Comparison of ENCODE assay signal across 17 cellular contexts in the genomic region with DNA sequence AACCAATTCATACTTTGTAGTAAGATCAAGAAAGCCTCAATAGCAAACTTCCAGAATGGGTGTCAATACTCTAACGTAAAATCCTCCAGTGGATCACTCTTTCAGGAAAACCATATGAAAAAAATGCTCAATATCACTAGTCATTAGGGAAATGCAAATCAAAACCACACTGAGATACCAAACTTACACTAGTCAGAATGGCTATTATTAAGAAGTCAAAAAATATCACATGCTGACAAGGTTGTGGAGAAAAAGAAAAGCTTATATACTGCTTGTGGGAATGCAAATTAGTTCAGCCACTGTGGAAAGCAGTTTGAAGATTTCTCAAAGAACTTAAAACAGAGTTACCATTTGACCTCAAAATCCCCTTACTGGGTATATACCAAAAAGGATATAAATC. TPM values are rescaled to one million over a fixed set of nuclear protein-coding genes. Genes with fewer than 3 reads are reported as not detected.
DNase-seq lines count a peak whose midpoint lies in the region; ATAC-seq and TF ChIP-seq lines count a peak whose summit lies in the region.
"Had no signal": no experiment of that assay in that cellular context is flagged by ENCODE, and none has a peak within 500 bp of the region (broad histone marks: within the 10 kb centered on the region; RNA-seq: fewer than 3 reads in every experiment).

No MANE protein-coding gene starts in this region.

- no peaks in the 10 kb centered on the region for H3K9me3 Mint-ChIP-seq in nephron progenitor cell
- H3K9me3 Mint-ChIP-seq: activated T-cell treated with anti-CD3 and anti-CD28 coated beads, Interleukin-2, amount 50 U/mL, for 24 hours; T-helper 2 cell treated with Interferon-gamma antibody and Interleukin-4, amounts not matched to agents 5 μg/mL and 100 μg/mL, for 36 hours had no signal

- no peak overlapping the region for H3K27ac Mint-ChIP-seq in nephron progenitor cell
- H3K27ac Mint-ChIP-seq: activated T-cell treated with anti-CD3 and anti-CD28 coated beads, Interleukin-2, amount 50 U/mL, for 24 hours; T-helper 2 cell treated with Interferon-gamma antibody and Interleukin-4, amounts not matched to agents 5 μg/mL and 100 μg/mL, for 36 hours had no signal

- no peaks in the 10 kb centered on the region for H3K36me3 Mint-ChIP-seq in nephron progenitor cell (ENCODE audit: low read depth)

- H3K9me3 ChIP-seq in adrenal gland (replicated peaks in 1 of 3), result no peaks in the 10 kb centered on the region
- no peaks in the 10 kb centered on the region for H3K9me3 ChIP-seq in body of pancreas
- H3K9me3 ChIP-seq: thyroid gland had no signal

- H3K4me3 Mint-ChIP-seq in nephron progenitor cell, result no peak overlapping the region
- H3K4me3 Mint-ChIP-seq: activated T-cell treated with anti-CD3 and anti-CD28 coated beads, Interleukin-2, amount 50 U/mL, for 24 hours; T-helper 2 cell treated with Interferon-gamma antibody and Interleukin-4, amounts not matched to agents 5 μg/mL and 100 μg/mL, for 36 hours had no signal

- ATAC-seq in GM19328 (IDR thresholded peaks at IDR 0.05; ENCODE audit: unreplicated experiment) (peak; percentile 61), HG02623 (IDR thresholded peaks at IDR 0.05; ENCODE audit: unreplicated experiment) (peak; percentile 54), HG03139 (IDR thresholded peaks at IDR 0.05; ENCODE audit: unreplicated experiment) (peak; percentile 37), body of pancreas (no peak)

- H3K27ac ChIP-seq in adrenal gland (no peak overlapping the region), body of pancreas (no peak overlapping the region)
- H3K27ac ChIP-seq: thyroid gland had no signal

- intact Hi-C loops in adrenal gland (cut with DNase I) (no loop called here), body of pancreas (cut with DNase I) (no loop called here)

- TF ChIP-seq CTCF in GM12865 (IDR thresholded peaks at IDR 0.05; ENCODE audit: insufficient read depth, low read depth, low read length, missing control alignments) (no peak), nephron progenitor cell (IDR thresholded peaks at IDR 0.05) (no peak), adrenal gland (IDR thresholded peaks at IDR 0.05) (no peak), body of pancreas (IDR thresholded peaks at IDR 0.05) (no peak)

- H3K27me3 ChIP-seq in adrenal gland (no peaks in the 10 kb centered on the region), body of pancreas (no peaks in the 10 kb centered on the region)
- H3K27me3 ChIP-seq: thyroid gland had no signal

- DNase-seq in GM12865 (ENCODE audit: low read depth) (peak; percentile 21), nephron progenitor cell (no peak), adrenal gland (no peak), body of pancreas (no peak)
- DNase-seq in activated T-cell treated with anti-CD3 and anti-CD28 coated beads, Interleukin-2, amount 50 U/mL, for 48 hours, result no peak
- DNase-seq: activated CD4-positive, alpha-beta T cell treated with anti-CD3 and anti-CD28 coated beads for 48 hours; activated T-cell treated with anti-CD3 and anti-CD28 coated beads, Interleukin-2, amount 50 U/mL, for 24 hours; glutamatergic neuron; Kasumi-1; NCI-H187 treated with DMSO at 0.1 percent for 48 hours; NCI-H69; stimulated activated CD4-positive, alpha-beta T cell treated with anti-CD3 and anti-CD28 coated beads, Interleukin-15, amount 100 ng/mL, for 24 hours; thyroid gland had no signal

- no peaks in the 10 kb centered on the region for H3K4me1 Mint-ChIP-seq in nephron progenitor cell

- H3K4me1 ChIP-seq in adrenal gland (replicated peaks in 1 of 2) (no peaks in the 10 kb centered on the region), body of pancreas (no peaks in the 10 kb centered on the region)
- H3K4me1 ChIP-seq: thyroid gland had no signal

- H3K27me3 Mint-ChIP-seq in nephron progenitor cell (ENCODE audit: low read depth, poor library complexity), result no peaks in the 10 kb centered on the region

- H3K36me3 ChIP-seq in adrenal gland (replicated peaks in 1 of 2) (no peaks in the 10 kb centered on the region), body of pancreas (replicated peaks in 1 of 2; ENCODE audit: insufficient read depth in 1 of 2, low read depth in 2 of 2) (no peaks in the 10 kb centered on the region)
- H3K36me3 ChIP-seq: thyroid gland had no signal

- no peak overlapping the region for H3K4me3 ChIP-seq in GM12865 (ENCODE audit: low read depth, low read length)
- H3K4me3 ChIP-seq in adrenal gland, result no peak overlapping the region
- H3K4me3 ChIP-seq in body of pancreas, result no peak overlapping the region
- H3K4me3 ChIP-seq: thyroid gland had no signal

- no peak for TF ChIP-seq POLR2A in adrenal gland (IDR thresholded peaks at IDR 0.05)
- no peak for TF ChIP-seq POLR2A in body of pancreas (IDR thresholded peaks at IDR 0.05)

- 48 to 87% (median 85%) methylated on average over 1 of the region's 1 CpG for WGBS in adrenal gland, 4 donors
- 85 to 91% methylated on average over 1 of the region's 1 CpG for WGBS in body of pancreas, 2 donors

RNA-seq across cellular contexts. Expression of a gene that starts 49.5 kb away (rescaled TPM):
- total RNA-seq in adrenal gland (10 to 100 TPM; 23.2 to 34.4 (median 27.8) TPM), body of pancreas (10 to 100 TPM; 16.8 to 17.4 TPM)
- polyA plus RNA-seq in adrenal gland, result 10 to 100 TPM in 1 of 3 donors, 1 to 10 TPM in 2; 5.4 to 29.4 (median 8.4) TPM
